ENCODE assay signal across 1 cellular context in the genomic region with DNA sequence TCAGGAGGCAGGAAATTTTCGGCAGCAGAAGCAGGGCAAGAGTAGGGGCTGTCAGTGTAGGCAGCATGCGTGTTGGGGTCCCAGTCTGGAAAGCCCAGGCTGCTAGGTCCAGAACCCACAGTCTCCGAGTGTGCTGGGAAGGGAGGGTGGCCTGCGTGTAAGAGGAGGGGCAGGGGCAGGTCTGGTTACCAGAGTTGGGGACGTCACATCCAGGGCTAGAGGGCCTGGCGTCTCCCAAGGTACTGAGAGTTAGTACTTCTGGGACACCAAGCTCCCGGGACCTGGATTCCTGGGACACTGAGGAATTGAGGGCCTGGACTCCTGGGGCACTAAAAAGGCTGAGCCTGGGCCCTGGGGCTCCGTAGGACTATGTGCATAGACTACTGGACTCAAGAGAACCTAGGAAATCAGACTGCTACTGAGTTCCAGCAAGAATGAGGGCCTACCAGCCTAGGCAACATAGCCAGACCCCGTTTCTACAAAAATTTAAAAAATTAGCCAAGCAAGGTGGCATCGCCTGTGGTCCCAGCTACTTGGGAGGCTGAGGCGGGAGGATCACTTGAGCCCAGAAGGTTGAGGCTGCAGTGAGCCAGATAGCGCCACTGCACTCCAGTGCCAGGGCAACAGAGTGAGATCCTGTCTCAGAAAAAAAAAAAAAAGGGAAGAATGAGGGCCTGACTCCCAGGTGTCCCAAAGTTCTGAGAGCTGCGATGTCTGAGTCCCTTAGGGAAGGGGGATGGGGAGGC.
TF ChIP-seq lines count a peak whose summit lies in the region.

No MANE protein-coding gene starts in this region.

TF ChIP-seq in GM12878, 131 proteins besides CTCF, POLR2A, EP300 and RAD21:
- TF ChIP-seq, protein P1, sequence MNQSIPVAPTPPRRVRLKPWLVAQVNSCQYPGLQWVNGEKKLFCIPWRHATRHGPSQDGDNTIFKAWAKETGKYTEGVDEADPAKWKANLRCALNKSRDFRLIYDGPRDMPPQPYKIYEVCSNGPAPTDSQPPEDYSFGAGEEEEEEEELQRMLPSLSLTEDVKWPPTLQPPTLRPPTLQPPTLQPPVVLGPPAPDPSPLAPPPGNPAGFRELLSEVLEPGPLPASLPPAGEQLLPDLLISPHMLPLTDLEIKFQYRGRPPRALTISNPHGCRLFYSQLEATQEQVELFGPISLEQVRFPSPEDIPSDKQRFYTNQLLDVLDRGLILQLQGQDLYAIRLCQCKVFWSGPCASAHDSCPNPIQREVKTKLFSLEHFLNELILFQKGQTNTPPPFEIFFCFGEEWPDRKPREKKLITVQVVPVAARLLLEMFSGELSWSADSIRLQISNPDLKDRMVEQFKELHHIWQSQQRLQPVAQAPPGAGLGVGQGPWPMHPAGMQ (IDR thresholded peaks at IDR 0.05; ENCODE audit: borderline replicate concordance): no peak
- TF ChIP-seq ESRRA (IDR thresholded peaks at IDR 0.05; ENCODE audit: low read length): no peak
- TF ChIP-seq RB1 (IDR thresholded peaks at IDR 0.05; ENCODE audit: borderline replicate concordance): no peak
- no peak for TF ChIP-seq YBX1 (IDR thresholded peaks at IDR 0.05)
- no peak for TF ChIP-seq ZNF622 (IDR thresholded peaks at IDR 0.05)
- TF ChIP-seq EED (IDR thresholded peaks at IDR 0.05; ENCODE audit: low read depth): no peak
- no peak for TF ChIP-seq POLR2AphosphoS2 (IDR thresholded peaks at IDR 0.05; ENCODE audit: low read depth, low read length)
- no peak for TF ChIP-seq RFX5 (IDR thresholded peaks at IDR 0.05; ENCODE audit: low read depth, low read length)
- no peak for TF ChIP-seq RAD51 (IDR thresholded peaks at IDR 0.05)
TF ChIP-seq in GM12878: peak in this region for 0.
